ENCODE assay signal across 1 cellular context in the genomic region with DNA sequence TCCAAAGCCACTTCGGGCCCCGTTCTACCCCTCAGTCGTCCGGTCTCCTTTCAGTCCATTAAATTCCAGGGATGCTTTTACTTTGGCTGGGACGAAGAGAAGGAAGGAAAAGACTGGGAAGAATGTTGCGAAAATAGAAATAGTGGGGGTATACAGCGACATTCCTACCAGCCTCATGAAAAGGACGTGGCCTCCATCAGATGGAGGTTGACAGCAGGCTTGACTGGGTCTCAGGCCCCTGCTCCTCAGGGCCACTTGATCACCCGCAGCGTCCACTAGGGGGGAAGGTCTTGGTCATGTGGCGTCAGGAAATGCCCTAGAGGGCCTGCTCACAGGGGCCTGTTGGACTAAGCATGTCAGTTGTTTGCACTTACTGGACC.
TF ChIP-seq lines count a peak whose summit lies in the region.

No MANE protein-coding gene starts in this region.

TF ChIP-seq in liver, 16 proteins besides CTCF, POLR2A, EP300 and RAD21 (continued from another document):
- TF ChIP-seq, protein P1, sequence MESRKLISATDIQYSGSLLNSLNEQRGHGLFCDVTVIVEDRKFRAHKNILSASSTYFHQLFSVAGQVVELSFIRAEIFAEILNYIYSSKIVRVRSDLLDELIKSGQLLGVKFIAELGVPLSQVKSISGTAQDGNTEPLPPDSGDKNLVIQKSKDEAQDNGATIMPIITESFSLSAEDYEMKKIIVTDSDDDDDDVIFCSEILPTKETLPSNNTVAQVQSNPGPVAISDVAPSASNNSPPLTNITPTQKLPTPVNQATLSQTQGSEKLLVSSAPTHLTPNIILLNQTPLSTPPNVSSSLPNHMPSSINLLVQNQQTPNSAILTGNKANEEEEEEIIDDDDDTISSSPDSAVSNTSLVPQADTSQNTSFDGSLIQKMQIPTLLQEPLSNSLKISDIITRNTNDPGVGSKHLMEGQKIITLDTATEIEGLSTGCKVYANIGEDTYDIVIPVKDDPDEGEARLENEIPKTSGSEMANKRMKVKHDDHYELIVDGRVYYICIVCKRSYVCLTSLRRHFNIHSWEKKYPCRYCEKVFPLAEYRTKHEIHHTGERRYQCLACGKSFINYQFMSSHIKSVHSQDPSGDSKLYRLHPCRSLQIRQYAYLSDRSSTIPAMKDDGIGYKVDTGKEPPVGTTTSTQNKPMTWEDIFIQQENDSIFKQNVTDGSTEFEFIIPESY (IDR thresholded peaks at IDR 0.05): no peak
- TF ChIP-seq HNF4A (conservative IDR thresholded peaks at IDR 0.05): peak in 1 of 2 donors; percentile 26
